In the genomic region with DNA sequence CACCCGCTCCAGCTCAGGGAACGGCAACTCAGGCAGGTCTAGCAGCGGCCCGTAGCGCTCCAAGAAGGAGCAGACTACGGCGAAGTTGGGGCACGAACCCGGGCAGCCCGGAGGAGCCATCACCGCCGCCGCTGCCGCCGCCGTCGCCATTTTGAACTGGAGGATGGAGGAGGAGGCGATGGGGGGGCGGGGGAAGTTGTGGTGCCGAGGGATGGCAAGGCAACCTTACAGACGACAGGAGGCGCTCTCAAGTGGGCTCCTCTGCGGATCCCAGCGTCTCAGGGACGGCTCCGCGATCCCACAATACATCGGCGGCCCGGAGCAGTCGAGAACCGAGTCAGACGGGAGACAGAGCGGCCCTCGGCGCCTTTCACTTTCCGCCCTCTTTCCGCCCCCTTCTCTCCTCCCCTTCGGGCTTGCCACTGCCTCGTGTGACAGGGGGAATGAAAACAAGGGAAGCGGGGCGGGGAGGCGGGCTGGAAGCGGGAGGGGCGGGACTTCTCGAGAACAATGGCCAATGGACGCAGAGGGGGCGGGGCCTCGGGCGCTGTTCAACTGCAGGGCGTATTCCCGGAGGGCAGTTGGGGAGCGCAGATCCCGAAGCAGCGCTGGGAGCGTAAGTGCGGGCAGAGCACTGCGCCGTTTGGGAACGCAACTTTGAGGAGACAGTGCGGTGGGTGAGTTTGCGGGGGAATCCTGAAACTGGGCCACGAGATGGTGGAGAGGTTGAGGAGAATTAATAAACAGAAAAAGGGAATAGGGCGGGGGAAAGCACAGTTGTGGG, we compare ENCODE assay signal across 8 cellular contexts. TPM values are rescaled to one million over a fixed set of nuclear protein-coding genes. Genes with fewer than 3 reads are reported as not detected.
A peak's percentile ranks its signal among the peaks of the same experiment; 100 is the strongest.
DNase-seq lines count a peak whose midpoint lies in the region; ATAC-seq, FAIRE-seq and TF ChIP-seq lines count a peak whose summit lies in the region.

TSS of gene AAMDC (plus strand) at position 580 of the 784 bp plus-strand sequence. CDS start 21,353 bp downstream, outside the sequence.
TSS of gene RSF1 (minus strand) at position 158 of the 784 bp plus-strand sequence. CDS start at position 150, 8 bp downstream.

- DNase-seq in AG10803 (ENCODE audit: low read depth) (peak; percentile 99), NCI-H345 (lab: John Stamatoyannopoulos, UW) (peak; percentile 98), cerebellar cortex (ENCODE audit: low spot score) (peak; percentile 99), kidney (peak; percentile 99)
- DNase-seq in activated CD4-positive, CD25-positive, alpha-beta regulatory T cell treated with anti-CD3 and anti-CD28 coated beads, Interleukin-2, amount 50 U/mL, for 16 hours (ENCODE audit: low read depth, low spot score): peak; percentile 93
- DNase-seq in stimulated activated CD4-positive, alpha-beta T cell treated with anti-CD3 and anti-CD28 coated beads, Interleukin-15, amount 100 ng/mL, for 24 hours: peak; percentile 99

- peak within 1 kb of the TSS; percentile 87 to 94 for H3K9ac ChIP-seq in kidney (ENCODE audit: low read length in 2 of 2)

- H3K36me3 ChIP-seq in kidney (ENCODE audit: control insufficient read depth in 1 of 2, insufficient read depth in 2 of 2, low read length in 2 of 2): no peaks in the 10 kb centered on the region

- H3K27ac ChIP-seq in kidney (ENCODE audit: low read depth in 2 of 2, low read length in 2 of 2): peak within 1 kb of the TSS; percentile 81 to 90

- intact Hi-C loops in kidney (cut with DNase I): no loop called here

- ATAC-seq in GM19023 (IDR thresholded peaks at IDR 0.05; ENCODE audit: unreplicated experiment) (peak; percentile 84), HG03280 (IDR thresholded peaks at IDR 0.05; ENCODE audit: unreplicated experiment) (peak; percentile 88)

- H3K4me3 ChIP-seq in AG10803 (ENCODE audit: low read length) (peak within 1 kb of the TSS; percentile 95), kidney (ENCODE audit: low read length in 2 of 2) (peak within 1 kb of the TSS; percentile 96 to 97)

- TF ChIP-seq CTCF in AG10803 (conservative IDR thresholded peaks at IDR 0.05; ENCODE audit: low read length) (peak; percentile 75), kidney (IDR thresholded peaks at IDR 0.05; ENCODE audit: borderline replicate concordance, extremely low read depth, insufficient read depth) (peak; percentile 56)

- H3K9me3 ChIP-seq in kidney (ENCODE audit: control insufficient read depth in 1 of 2, low read length in 2 of 2): no peaks in the 10 kb centered on the region

- FAIRE-seq in kidney (lab: Jason Lieb, UNC): no peak

- H3K4me1 ChIP-seq in kidney (ENCODE audit: control insufficient read depth in 1 of 2, insufficient read depth in 1 of 2, low read depth in 1 of 2, low read length in 2 of 2): peaks cover 3 to 9% of the 10 kb centered on the region in 2 donors

RNA-seq across cellular contexts. Expression of gene AAMDC, which starts in this region (rescaled TPM):
- total RNA-seq in kidney: 35.8 TPM
- 70.8 TPM for polyA plus RNA-seq in kidney (ENCODE audit: insufficient read depth, low read depth, low replicate concordance)

RNA-seq across cellular contexts. Expression of gene RSF1, which starts in this region (rescaled TPM):
- total RNA-seq in kidney: 71.9 TPM
- 7.9 TPM for polyA plus RNA-seq in kidney (ENCODE audit: insufficient read depth, low read depth, low replicate concordance)

Comparison
In these comparisons a context has a peak if more than half of its experiments do, and no peak if none do; other contexts are left out.
1. Peak in every context shown above with its lines: DNase-seq, ATAC-seq, H3K4me3 ChIP-seq and H3K27ac ChIP-seq.